ENCODE assay signal across 1 cellular context in the genomic region with DNA sequence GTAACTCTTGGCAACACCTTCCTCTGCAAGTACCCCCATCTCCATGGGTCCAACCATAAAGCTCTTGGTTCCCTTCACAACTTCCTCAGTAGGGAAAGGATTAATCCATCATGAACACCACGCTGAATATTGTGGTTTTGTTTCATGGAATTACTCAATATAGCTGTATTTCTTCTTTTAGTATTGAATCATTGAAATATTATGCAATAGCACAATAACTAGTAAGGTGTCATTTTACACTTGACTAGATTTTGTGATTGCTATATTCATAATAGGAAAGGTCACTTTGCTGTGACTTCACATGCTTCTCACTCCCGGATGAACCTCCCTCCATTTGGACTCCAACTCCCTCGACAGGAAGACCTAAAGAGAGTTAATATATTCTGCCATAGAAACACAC.
TF ChIP-seq lines count a peak whose summit lies in the region.

No MANE protein-coding gene starts in this region.

TF ChIP-seq in WTC11, 78 proteins besides CTCF, POLR2A, EP300 and RAD21 (continued from another document):
- TF ChIP-seq, protein P1, sequence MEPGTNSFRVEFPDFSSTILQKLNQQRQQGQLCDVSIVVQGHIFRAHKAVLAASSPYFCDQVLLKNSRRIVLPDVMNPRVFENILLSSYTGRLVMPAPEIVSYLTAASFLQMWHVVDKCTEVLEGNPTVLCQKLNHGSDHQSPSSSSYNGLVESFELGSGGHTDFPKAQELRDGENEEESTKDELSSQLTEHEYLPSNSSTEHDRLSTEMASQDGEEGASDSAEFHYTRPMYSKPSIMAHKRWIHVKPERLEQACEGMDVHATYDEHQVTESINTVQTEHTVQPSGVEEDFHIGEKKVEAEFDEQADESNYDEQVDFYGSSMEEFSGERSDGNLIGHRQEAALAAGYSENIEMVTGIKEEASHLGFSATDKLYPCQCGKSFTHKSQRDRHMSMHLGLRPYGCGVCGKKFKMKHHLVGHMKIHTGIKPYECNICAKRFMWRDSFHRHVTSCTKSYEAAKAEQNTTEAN (CRISPR knock-in tag; IDR thresholded peaks at IDR 0.05): no peak
